ENCODE assay signal across 8 cellular contexts in genomic region chr20:53829706-53830521, GRCh38.
DNase-seq lines count a peak whose midpoint lies in the region; ATAC-seq and TF ChIP-seq lines count a peak whose summit lies in the region.

No MANE protein-coding gene starts in this region.

- no peaks in the 10 kb centered on the region for H3K27me3 Mint-ChIP-seq in brain

- WGBS in mesendoderm (ENCODE audit: extremely low coverage, insufficient coverage, low lambda C conversion rate): no CpG with 5 or more reads among the region's 5 CpGs

- DNase-seq in MM.1S (peak; percentile 68), mesendoderm (no peak), SKM-1 treated with dmso at 0.1 percent for 144 hours (lab: John Stamatoyannopoulos, UW; ENCODE audit: unreplicated experiment) (no peak), Ammon's horn (ENCODE audit: low spot score) (no peak), COLO668 (lab: John Stamatoyannopoulos, UW; ENCODE audit: unreplicated experiment) (no peak)

- H3K36me3 ChIP-seq in ACC112 (ENCODE audit: insufficient read depth, low read length) (no peaks in the 10 kb centered on the region), MM.1S (replicated peaks; ENCODE audit: insufficient read depth, low read length) (no peaks in the 10 kb centered on the region), mesendoderm (ENCODE audit: control insufficient read depth, insufficient read depth, low read length) (no peaks in the 10 kb centered on the region)

- peak overlapping the region; percentile 1; the same call in 1 of the 2 replicates for H3K9ac ChIP-seq in MM.1S (ENCODE audit: low read length)
- H3K9ac ChIP-seq in mesendoderm (ENCODE audit: low read length): no peak overlapping the region

- no peaks in the 10 kb centered on the region for H4K20me1 ChIP-seq in MM.1S (ENCODE audit: insufficient read depth, low read length)

- H3K36me3 Mint-ChIP-seq in brain: no peaks in the 10 kb centered on the region

- H3K27me3 ChIP-seq in ACC112 (ENCODE audit: insufficient read depth, low read length) (no peaks in the 10 kb centered on the region), MM.1S (replicated peaks; ENCODE audit: insufficient read depth, low read length) (no peaks in the 10 kb centered on the region), mesendoderm (ENCODE audit: insufficient read depth, low read length, poor library complexity) (no peaks in the 10 kb centered on the region)

- H3K56ac ChIP-seq in mesendoderm (ENCODE audit: low read length): no peak overlapping the region

- H3K79me1 ChIP-seq in mesendoderm (ENCODE audit: low read length): no peaks in the 10 kb centered on the region

- H3K4me3 ChIP-seq in ACC112 (ENCODE audit: low read depth, low read length): peak overlapping the region; percentile 71
- peak overlapping the region; percentile 36 for H3K4me3 ChIP-seq in MM.1S (ENCODE audit: low read length)
- H3K4me3 ChIP-seq in mesendoderm (ENCODE audit: low read length): no peak overlapping the region

- peaks cover 44% of the 10 kb centered on the region for H3K4me1 Mint-ChIP-seq in brain

- H3K79me2 ChIP-seq in ACC112 (ENCODE audit: control insufficient read depth, insufficient read depth, low read length, unreplicated experiment) (no peaks in the 10 kb centered on the region), MM.1S (ENCODE audit: low read length) (no peaks in the 10 kb centered on the region), mesendoderm (ENCODE audit: control insufficient read depth, insufficient read depth, low read length) (no peaks in the 10 kb centered on the region)

- no peak for TF ChIP-seq CTCF in MM.1S (IDR thresholded peaks at IDR 0.05; ENCODE audit: low read length)
- TF ChIP-seq CTCF in brain (conservative IDR thresholded peaks at IDR 0.05): no peak

- H2BK15ac ChIP-seq in mesendoderm (replicated peaks; ENCODE audit: low read depth): no peak overlapping the region

- H4K5ac ChIP-seq in mesendoderm (ENCODE audit: low read length): no peak overlapping the region

- H3K4me1 ChIP-seq in ACC112 (ENCODE audit: control insufficient read depth, insufficient read depth, low read length, unreplicated experiment) (peaks cover 44% of the 10 kb centered on the region), MM.1S (ENCODE audit: low read length) (peaks cover 20% of the 10 kb centered on the region), mesendoderm (ENCODE audit: control insufficient read depth, low read depth, low read length) (peaks cover 2% of the 10 kb centered on the region)

- no peak overlapping the region for H2AK5ac ChIP-seq in mesendoderm (ENCODE audit: low read length)

- H3K18ac ChIP-seq in mesendoderm (ENCODE audit: low read length): peak overlapping the region; percentile 18

- 0 out of 2 replicates have a peak, but pooled peaks cover 5% of the 10 kb centered on the region for H3F3A ChIP-seq in MM.1S (ENCODE audit: insufficient read depth, low read length)

- no peak overlapping the region for H3K4ac ChIP-seq in mesendoderm (ENCODE audit: low read depth, low read length)

- H2BK5ac ChIP-seq in mesendoderm (ENCODE audit: low read length): no peak overlapping the region

- peak overlapping the region in 3 of 5 experiments; percentile 60 to 85 (median 74) for H3K4me3 Mint-ChIP-seq in brain

- peak; percentile 60 for ATAC-seq in GM18517 (IDR thresholded peaks at IDR 0.05; ENCODE audit: unreplicated experiment)

- no peaks in the 10 kb centered on the region for H3K9me3 ChIP-seq in MM.1S (replicated peaks; ENCODE audit: insufficient read depth, low read length)

- H4K8ac ChIP-seq in mesendoderm (ENCODE audit: low read depth, low read length): no peak overlapping the region

- H3K4me2 ChIP-seq in MM.1S (ENCODE audit: low read depth, low read length) (peak overlapping the region; percentile 78), mesendoderm (ENCODE audit: low read length) (no peak overlapping the region)

- H3K27ac Mint-ChIP-seq in brain: peak overlapping the region in 4 of 5 experiments; percentile 56 to 98 (median 88)

- H3K9me3 Mint-ChIP-seq in brain: peaks cover 0 to 5% (median 0%) of the 10 kb centered on the region in 5 experiments

- H3K27ac ChIP-seq in ACC112 (ENCODE audit: low read depth, low read length): peak overlapping the region; percentile 100
- H3K27ac ChIP-seq in MM.1S (ENCODE audit: low read length): peak overlapping the region; percentile 23; the same call in 1 of the 2 replicates
- no peak overlapping the region for H3K27ac ChIP-seq in mesendoderm (ENCODE audit: low read depth, low read length)

- H3K23ac ChIP-seq in mesendoderm (ENCODE audit: low read length): no peak overlapping the region

- no peaks in the 10 kb centered on the region for H3K9me2 ChIP-seq in MM.1S (replicated peaks; ENCODE audit: insufficient read depth, low read length)

- H2BK120ac ChIP-seq in mesendoderm (ENCODE audit: low read depth, low read length): no peak overlapping the region

- peak overlapping the region; percentile 2 for H2AFZ ChIP-seq in ACC112 (ENCODE audit: low read length, unreplicated experiment)
- 0 out of 2 replicates have a peak overlapping the region, but pooled peaks have one; percentile 5 for H2AFZ ChIP-seq in MM.1S (ENCODE audit: low read length)
